ENCODE assay signal across 16 cellular contexts in genomic region chr13:98647121-98647520, GRCh38.
DNase-seq lines count a peak whose midpoint lies in the region; ATAC-seq and TF ChIP-seq lines count a peak whose summit lies in the region.
"Had no signal": no experiment of that assay in that cellular context is flagged by ENCODE, and none has a peak within 500 bp of the region (broad histone marks: within the 10 kb centered on the region; RNA-seq: fewer than 3 reads in every experiment).

No MANE protein-coding gene starts in this region.

- H3K27me3 Mint-ChIP-seq in Caco-2 (ENCODE audit: insufficient read depth, unreplicated experiment), result no peaks in the 10 kb centered on the region
- H3K27me3 Mint-ChIP-seq: CD4-positive, alpha-beta T cell had no signal

- 77 to 79% methylated on average over 2 of the region's 2 CpGs for WGBS in transverse colon (ENCODE audit: low coverage in 1 of 2), 2 donors
- WGBS in sigmoid colon, 2 donors, result 73 to 91% methylated on average over 2 of the region's 2 CpGs
- WGBS in heart left ventricle, 4 donors, result 95 to 98% (median 98%) methylated on average over 2 of the region's 2 CpGs

- H3K36me3 Mint-ChIP-seq in Caco-2 (ENCODE audit: insufficient read depth, unreplicated experiment), result peaks cover 5% of the 10 kb centered on the region

- BruUV-seq in Caco-2 (replicated peaks; lab: Mats Ljungman, UMichigan), result no TSS peak
- BruUV-seq in PC-9 (replicated peaks; lab: Mats Ljungman, UMichigan), result no TSS peak

- H3K36me3 ChIP-seq in Caco-2 (ENCODE audit: control insufficient read depth, insufficient read depth, low read length), result no peaks in the 10 kb centered on the region
- no peaks in the 10 kb centered on the region for H3K36me3 ChIP-seq in PC-9 (ENCODE audit: low read depth)
- no peaks in the 10 kb centered on the region for H3K36me3 ChIP-seq in colonic mucosa
- H3K36me3 ChIP-seq in transverse colon, result no peaks in the 10 kb centered on the region
- no peaks in the 10 kb centered on the region for H3K36me3 ChIP-seq in sigmoid colon
- H3K36me3 ChIP-seq in heart left ventricle, result no peaks in the 10 kb centered on the region

- in situ Hi-C loops in transverse colon (cut with MboI; ENCODE audit: low pct_ligation_motif_present in 1 of 4, low pct_unique_long_range_greater_than_20kb in 1 of 4, low sequenced_read_pairs in 3 of 4), result no loop called here

- H3F3A ChIP-seq in PC-9 (ENCODE audit: insufficient read depth, low read depth), result peaks cover 53% of the 10 kb centered on the region

- peaks cover 60% of the 10 kb centered on the region for H3K4me1 ChIP-seq in Caco-2
- peaks cover 58% of the 10 kb centered on the region for H3K4me1 ChIP-seq in PC-9 (replicated peaks; ENCODE audit: insufficient read depth)
- peaks cover 4% of the 10 kb centered on the region for H3K4me1 ChIP-seq in colonic mucosa
- peaks cover 8 to 45% (median 31%) of the 10 kb centered on the region in 4 donors for H3K4me1 ChIP-seq in transverse colon
- H3K4me1 ChIP-seq in sigmoid colon, result no peaks in the 10 kb centered on the region
- H3K4me1 ChIP-seq in heart left ventricle, result peaks cover 0 to 6% (median 0%) of the 10 kb centered on the region in 12 donors

- intact Hi-C loops in Caco-2 (cut with micrococcal nuclease; ENCODE audit: unreplicated experiment), result no loop called here
- intact Hi-C loops in PC-9 (cut with micrococcal nuclease; ENCODE audit: unreplicated experiment), result no loop called here
- intact Hi-C loops in colonic mucosa (cut with DNase I), result no loop called here
- intact Hi-C loops in transverse colon (cut with DNase I; ENCODE audit: low total_unique reads), result no loop called here
- intact Hi-C loops in sigmoid colon (cut with DNase I), result no loop called here
- intact Hi-C loops in heart left ventricle (cut with DNase I), result loop anchor here in 2 of 10 donors (5.0 to 10.0 kb wide), 2 partner anchors 52 to 65 kb away; no protein-coding TSS in a partner anchor

- H3K9ac ChIP-seq in colonic mucosa (ENCODE audit: low read depth in 2 of 2, low read length in 2 of 2), result peak overlapping the region in 1 of 2 donors; percentile 52

- H3K27me3 ChIP-seq in Caco-2 (replicated peaks; ENCODE audit: control insufficient read depth, insufficient read depth, low read length), result no peaks in the 10 kb centered on the region
- no peaks in the 10 kb centered on the region for H3K27me3 ChIP-seq in PC-9 (ENCODE audit: insufficient read depth, low read depth)
- no peaks in the 10 kb centered on the region for H3K27me3 ChIP-seq in colonic mucosa
- H3K27me3 ChIP-seq in transverse colon, result no peaks in the 10 kb centered on the region
- H3K27me3 ChIP-seq in sigmoid colon, result no peaks in the 10 kb centered on the region
- H3K27me3 ChIP-seq in heart left ventricle, result peaks cover 0 to 6% (median 0%) of the 10 kb centered on the region in 9 donors

- H3K4me3 Mint-ChIP-seq in Caco-2 (ENCODE audit: unreplicated experiment), result peak overlapping the region; percentile 52
- H3K4me3 Mint-ChIP-seq: CD4-positive, alpha-beta T cell; H9 had no signal

- peaks cover 47% of the 10 kb centered on the region for H3K4me1 Mint-ChIP-seq in Caco-2 (ENCODE audit: low read depth, unreplicated experiment)
- H3K4me1 Mint-ChIP-seq: H9 had no signal

- H3K9me3 Mint-ChIP-seq in Caco-2 (ENCODE audit: unreplicated experiment), result no peaks in the 10 kb centered on the region
- H3K9me3 Mint-ChIP-seq: CD4-positive, alpha-beta T cell; H9 had no signal

- TF ChIP-seq EP300 in transverse colon (IDR thresholded peaks at IDR 0.05; ENCODE audit: low read depth), result no peak
- TF ChIP-seq EP300 in sigmoid colon (IDR thresholded peaks at IDR 0.05), result no peak

- CTCF ChIA-PET in Caco-2 (lab: Charles Lee), result no interaction called here
- CTCF ChIA-PET in PC-9 (lab: Charles Lee), result no interaction called here

- DNase-seq in Caco-2, result no peak
- no peak for DNase-seq in PC-9
- no peak for DNase-seq in colonic mucosa
- DNase-seq in transverse colon, result no peak
- no peak for DNase-seq in sigmoid colon
- DNase-seq in heart left ventricle, result no peak
- DNase-seq: AML-193; CD4-positive, alpha-beta T cell; DMS153; DMS79; H9 had no signal

- no peak for ATAC-seq in heart left ventricle
- no peak for ATAC-seq in GM21367 (IDR thresholded peaks at IDR 0.05; ENCODE audit: unreplicated experiment)
- ATAC-seq: A549, GM12878 had no signal

- H3K27ac Mint-ChIP-seq in Caco-2 (ENCODE audit: unreplicated experiment), result peak overlapping the region; percentile 96
- H3K27ac Mint-ChIP-seq: CD4-positive, alpha-beta T cell had no signal

- no peak overlapping the region for H2AFZ ChIP-seq in PC-9

- TF ChIP-seq CTCF in Caco-2 (IDR thresholded peaks at IDR 0.05; ENCODE audit: insufficient read depth in 1 of 2, low read depth in 1 of 2, low read length in 1 of 2, severe bottlenecking in 1 of 2, unreplicated experiment in 1 of 2) (no peak), PC-9 (conservative IDR thresholded peaks at IDR 0.05) (no peak), colonic mucosa (IDR thresholded peaks at IDR 0.05) (no peak), transverse colon (IDR thresholded peaks at IDR 0.05) (no peak), sigmoid colon (IDR thresholded peaks at IDR 0.05) (no peak), heart left ventricle (IDR thresholded peaks at IDR 0.05) (no peak)

- H3K9me2 ChIP-seq in PC-9 (ENCODE audit: insufficient read depth), result no peaks in the 10 kb centered on the region

- no peaks in the 10 kb centered on the region for H3K9me3 ChIP-seq in Caco-2
- no peaks in the 10 kb centered on the region; the same call in 1 of the 2 replicates for H3K9me3 ChIP-seq in PC-9 (ENCODE audit: insufficient read depth, low read depth)
- H3K9me3 ChIP-seq in colonic mucosa, result no peaks in the 10 kb centered on the region
- H3K9me3 ChIP-seq in transverse colon, result no peaks in the 10 kb centered on the region
- no peaks in the 10 kb centered on the region for H3K9me3 ChIP-seq in sigmoid colon
- H3K9me3 ChIP-seq in heart left ventricle, result no peaks in the 10 kb centered on the region
- H3K9me3 ChIP-seq: A549 had no signal

- peak overlapping the region; percentile 69 for H3K4me2 ChIP-seq in PC-9
- H3K4me2 ChIP-seq: A549 had no signal

- TF ChIP-seq POLR2A in transverse colon (IDR thresholded peaks at IDR 0.05) (no peak), sigmoid colon (IDR thresholded peaks at IDR 0.05) (no peak), heart left ventricle (IDR thresholded peaks at IDR 0.05) (no peak)

- no peak overlapping the region for H3K4me3 ChIP-seq in Caco-2 (ENCODE audit: low read depth, low read length)
- no peak overlapping the region for H3K4me3 ChIP-seq in PC-9
- no peak overlapping the region for H3K4me3 ChIP-seq in colonic mucosa
- no peak overlapping the region for H3K4me3 ChIP-seq in transverse colon
- H3K4me3 ChIP-seq in sigmoid colon, result no peak overlapping the region
- H3K4me3 ChIP-seq in heart left ventricle, result no peak overlapping the region
- H3K4me3 ChIP-seq: A549, GM12878 had no signal

- no peaks in the 10 kb centered on the region for H4K20me1 ChIP-seq in PC-9 (ENCODE audit: insufficient read depth)

- H3K79me2 ChIP-seq in PC-9 (ENCODE audit: low read depth), result 0 out of 2 replicates have a peak, but pooled peaks cover 5% of the 10 kb centered on the region

- POLR2A ChIA-PET in Caco-2 (lab: Charles Lee) (no interaction called here), PC-9 (lab: Charles Lee; ENCODE audit: unreplicated experiment) (no interaction called here)

- H3K27ac ChIP-seq in PC-9 (peak overlapping the region; percentile 84), colonic mucosa (peak overlapping the region; percentile 85), transverse colon (peak overlapping the region; percentile 79 to 87 (median 86)), sigmoid colon (no peak overlapping the region), heart left ventricle (no peak overlapping the region)
- H3K27ac ChIP-seq: 22Rv1, A549, C4-2B had no signal

Comparison
In these comparisons a context has a peak if more than half of its experiments do, and no peak if none do; other contexts are left out.
1. H3K27ac ChIP-seq: peak in PC-9 (single experiment), colonic mucosa (single experiment) and transverse colon (4 of 4); none in sigmoid colon (0 of 4) and heart left ventricle (0 of 12).